ENCODE assay signal across 1 cellular context in the genomic region with DNA sequence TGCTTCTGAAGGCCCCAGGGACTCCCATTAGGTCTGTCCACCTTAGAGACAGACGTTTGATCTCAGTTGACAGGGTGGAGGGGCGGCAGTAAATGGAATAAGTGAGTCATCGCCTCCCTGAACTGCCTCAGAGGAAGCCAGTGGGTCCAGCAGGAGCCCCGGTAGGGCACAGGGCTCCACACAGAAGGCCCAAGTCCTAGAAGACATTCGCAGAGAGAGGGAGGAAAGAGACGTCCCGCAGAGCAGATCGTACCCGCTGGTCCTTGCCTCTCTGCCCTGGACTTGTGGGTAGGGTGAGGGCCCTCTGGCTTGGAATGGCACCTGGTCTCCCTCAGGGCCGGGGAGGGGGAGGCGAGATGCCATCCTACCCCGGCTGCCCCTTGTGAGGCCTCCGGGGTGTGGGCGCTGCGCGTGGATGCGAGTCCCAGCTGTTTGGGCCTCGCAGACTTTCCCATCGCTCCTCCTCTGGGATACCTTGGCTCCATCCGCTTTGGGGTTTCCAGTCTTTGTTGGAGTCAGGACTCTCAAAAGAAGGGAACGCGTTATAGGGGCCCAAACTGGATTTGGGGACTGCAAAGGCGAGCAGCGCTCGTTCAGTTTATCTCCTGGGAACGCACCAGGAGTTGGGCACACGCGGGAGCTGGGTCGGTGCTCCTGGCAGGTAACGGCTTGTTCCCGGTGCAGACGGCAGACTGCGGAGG.
TF ChIP-seq lines count a peak whose summit lies in the region.

No MANE protein-coding gene starts in this region.

TF ChIP-seq in GM23338, 12 proteins besides CTCF, POLR2A, EP300 and RAD21 (continued from another document):
- TF ChIP-seq, protein P1, sequence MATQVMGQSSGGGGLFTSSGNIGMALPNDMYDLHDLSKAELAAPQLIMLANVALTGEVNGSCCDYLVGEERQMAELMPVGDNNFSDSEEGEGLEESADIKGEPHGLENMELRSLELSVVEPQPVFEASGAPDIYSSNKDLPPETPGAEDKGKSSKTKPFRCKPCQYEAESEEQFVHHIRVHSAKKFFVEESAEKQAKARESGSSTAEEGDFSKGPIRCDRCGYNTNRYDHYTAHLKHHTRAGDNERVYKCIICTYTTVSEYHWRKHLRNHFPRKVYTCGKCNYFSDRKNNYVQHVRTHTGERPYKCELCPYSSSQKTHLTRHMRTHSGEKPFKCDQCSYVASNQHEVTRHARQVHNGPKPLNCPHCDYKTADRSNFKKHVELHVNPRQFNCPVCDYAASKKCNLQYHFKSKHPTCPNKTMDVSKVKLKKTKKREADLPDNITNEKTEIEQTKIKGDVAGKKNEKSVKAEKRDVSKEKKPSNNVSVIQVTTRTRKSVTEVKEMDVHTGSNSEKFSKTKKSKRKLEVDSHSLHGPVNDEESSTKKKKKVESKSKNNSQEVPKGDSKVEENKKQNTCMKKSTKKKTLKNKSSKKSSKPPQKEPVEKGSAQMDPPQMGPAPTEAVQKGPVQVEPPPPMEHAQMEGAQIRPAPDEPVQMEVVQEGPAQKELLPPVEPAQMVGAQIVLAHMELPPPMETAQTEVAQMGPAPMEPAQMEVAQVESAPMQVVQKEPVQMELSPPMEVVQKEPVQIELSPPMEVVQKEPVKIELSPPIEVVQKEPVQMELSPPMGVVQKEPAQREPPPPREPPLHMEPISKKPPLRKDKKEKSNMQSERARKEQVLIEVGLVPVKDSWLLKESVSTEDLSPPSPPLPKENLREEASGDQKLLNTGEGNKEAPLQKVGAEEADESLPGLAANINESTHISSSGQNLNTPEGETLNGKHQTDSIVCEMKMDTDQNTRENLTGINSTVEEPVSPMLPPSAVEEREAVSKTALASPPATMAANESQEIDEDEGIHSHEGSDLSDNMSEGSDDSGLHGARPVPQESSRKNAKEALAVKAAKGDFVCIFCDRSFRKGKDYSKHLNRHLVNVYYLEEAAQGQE (IDR thresholded peaks at IDR 0.05; ENCODE audit: unreplicated experiment): no peak
- TF ChIP-seq ZNF331 (CRISPR knock-in tag; IDR thresholded peaks at IDR 0.05; ENCODE audit: low read depth) (no peak), NANOG (IDR thresholded peaks at IDR 0.05; ENCODE audit: borderline replicate concordance) (no peak)
- TF ChIP-seq, protein P2, sequence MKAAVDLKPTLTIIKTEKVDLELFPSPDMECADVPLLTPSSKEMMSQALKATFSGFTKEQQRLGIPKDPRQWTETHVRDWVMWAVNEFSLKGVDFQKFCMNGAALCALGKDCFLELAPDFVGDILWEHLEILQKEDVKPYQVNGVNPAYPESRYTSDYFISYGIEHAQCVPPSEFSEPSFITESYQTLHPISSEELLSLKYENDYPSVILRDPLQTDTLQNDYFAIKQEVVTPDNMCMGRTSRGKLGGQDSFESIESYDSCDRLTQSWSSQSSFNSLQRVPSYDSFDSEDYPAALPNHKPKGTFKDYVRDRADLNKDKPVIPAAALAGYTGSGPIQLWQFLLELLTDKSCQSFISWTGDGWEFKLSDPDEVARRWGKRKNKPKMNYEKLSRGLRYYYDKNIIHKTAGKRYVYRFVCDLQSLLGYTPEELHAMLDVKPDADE (IDR thresholded peaks at IDR 0.05): no peak
